In the genomic region with DNA sequence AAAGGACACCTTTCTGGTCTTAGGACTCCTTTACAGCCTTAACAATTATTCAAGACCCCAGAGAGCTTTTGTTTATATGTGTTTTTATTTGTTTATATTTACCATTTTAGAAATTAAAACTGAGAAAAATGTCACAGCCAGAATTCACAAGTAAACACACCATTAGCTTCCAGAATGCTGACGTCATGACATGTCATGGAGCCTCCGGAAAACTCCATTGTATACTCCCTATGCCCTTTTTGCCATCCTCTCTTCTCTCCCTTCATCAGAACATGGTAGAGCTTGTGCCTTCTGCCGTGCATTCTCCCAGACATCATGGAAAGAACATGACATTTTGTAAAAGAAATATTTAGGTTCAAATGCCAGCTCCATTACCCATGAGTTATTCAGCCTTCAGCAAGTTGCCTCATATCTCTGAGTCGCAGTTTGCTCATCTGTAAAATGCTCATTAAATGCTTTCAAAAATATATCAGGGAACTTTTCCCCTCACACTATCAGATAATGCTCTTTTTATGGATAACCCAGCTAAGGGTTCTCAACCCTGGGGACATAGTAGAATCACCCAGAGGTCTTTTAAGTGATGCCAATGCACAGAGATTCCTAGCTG, we compare ENCODE assay signal across 1 cellular context.
TF ChIP-seq lines count a peak whose summit lies in the region.

No MANE protein-coding gene starts in this region.

TF ChIP-seq in HepG2, 621 proteins besides CTCF, POLR2A, EP300 and RAD21 (continued from another document):
- TF ChIP-seq, protein P1, sequence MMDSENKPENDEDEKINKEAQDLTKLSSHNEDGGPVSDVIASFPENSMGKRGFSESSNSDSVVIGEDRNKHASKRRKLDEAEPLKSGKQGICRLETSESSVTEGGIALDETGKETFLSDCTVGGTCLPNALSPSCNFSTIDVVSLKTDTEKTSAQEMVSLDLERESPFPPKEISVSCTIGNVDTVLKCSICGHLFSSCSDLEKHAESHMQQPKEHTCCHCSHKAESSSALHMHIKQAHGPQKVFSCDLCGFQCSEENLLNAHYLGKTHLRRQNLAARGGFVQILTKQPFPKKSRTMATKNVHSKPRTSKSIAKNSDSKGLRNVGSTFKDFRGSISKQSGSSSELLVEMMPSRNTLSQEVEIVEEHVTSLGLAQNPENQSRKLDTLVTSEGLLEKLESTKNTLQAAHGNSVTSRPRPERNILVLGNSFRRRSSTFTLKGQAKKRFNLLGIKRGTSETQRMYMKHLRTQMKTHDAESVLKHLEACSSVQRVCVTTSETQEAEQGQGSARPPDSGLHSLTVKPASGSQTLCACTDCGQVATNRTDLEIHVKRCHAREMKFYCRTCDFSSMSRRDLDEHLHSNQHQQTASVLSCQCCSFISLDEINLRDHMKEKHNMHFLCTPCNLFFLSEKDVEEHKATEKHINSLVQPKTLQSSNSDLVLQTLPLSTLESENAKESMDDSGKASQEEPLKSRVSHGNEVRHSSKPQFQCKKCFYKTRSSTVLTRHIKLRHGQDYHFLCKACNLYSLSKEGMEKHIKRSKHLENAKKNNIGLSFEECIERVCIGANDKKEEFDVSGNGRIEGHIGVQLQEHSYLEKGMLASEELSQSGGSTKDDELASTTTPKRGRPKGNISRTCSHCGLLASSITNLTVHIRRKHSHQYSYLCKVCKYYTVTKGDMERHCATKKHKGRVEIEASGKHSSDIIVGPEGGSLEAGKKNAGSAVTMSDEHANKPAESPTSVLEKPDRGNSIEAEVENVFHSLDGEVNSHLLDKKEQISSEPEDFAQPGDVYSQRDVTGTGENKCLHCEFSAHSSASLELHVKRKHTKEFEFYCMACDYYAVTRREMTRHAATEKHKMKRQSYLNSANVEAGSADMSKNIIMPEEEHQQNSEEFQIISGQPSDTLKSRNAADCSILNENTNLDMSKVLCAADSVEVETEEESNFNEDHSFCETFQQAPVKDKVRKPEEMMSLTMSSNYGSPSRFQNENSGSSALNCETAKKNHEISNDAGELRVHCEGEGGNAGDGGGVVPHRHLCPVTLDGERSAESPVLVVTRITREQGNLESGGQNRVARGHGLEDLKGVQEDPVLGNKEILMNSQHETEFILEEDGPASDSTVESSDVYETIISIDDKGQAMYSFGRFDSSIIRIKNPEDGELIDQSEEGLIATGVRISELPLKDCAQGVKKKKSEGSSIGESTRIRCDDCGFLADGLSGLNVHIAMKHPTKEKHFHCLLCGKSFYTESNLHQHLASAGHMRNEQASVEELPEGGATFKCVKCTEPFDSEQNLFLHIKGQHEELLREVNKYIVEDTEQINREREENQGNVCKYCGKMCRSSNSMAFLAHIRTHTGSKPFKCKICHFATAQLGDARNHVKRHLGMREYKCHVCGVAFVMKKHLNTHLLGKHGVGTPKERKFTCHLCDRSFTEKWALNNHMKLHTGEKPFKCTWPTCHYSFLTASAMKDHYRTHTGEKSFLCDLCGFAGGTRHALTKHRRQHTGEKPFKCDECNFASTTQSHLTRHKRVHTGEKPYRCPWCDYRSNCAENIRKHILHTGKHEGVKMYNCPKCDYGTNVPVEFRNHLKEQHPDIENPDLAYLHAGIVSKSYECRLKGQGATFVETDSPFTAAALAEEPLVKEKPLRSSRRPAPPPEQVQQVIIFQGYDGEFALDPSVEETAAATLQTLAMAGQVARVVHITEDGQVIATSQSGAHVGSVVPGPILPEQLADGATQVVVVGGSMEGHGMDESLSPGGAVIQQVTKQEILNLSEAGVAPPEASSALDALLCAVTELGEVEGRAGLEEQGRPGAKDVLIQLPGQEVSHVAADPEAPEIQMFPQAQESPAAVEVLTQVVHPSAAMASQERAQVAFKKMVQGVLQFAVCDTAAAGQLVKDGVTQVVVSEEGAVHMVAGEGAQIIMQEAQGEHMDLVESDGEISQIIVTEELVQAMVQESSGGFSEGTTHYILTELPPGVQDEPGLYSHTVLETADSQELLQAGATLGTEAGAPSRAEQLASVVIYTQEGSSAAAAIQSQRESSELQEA (CRISPR knock-in tag; IDR thresholded peaks at IDR 0.05; ENCODE audit: not compliant biosample characterization) = no peak
- TF ChIP-seq, protein P2, sequence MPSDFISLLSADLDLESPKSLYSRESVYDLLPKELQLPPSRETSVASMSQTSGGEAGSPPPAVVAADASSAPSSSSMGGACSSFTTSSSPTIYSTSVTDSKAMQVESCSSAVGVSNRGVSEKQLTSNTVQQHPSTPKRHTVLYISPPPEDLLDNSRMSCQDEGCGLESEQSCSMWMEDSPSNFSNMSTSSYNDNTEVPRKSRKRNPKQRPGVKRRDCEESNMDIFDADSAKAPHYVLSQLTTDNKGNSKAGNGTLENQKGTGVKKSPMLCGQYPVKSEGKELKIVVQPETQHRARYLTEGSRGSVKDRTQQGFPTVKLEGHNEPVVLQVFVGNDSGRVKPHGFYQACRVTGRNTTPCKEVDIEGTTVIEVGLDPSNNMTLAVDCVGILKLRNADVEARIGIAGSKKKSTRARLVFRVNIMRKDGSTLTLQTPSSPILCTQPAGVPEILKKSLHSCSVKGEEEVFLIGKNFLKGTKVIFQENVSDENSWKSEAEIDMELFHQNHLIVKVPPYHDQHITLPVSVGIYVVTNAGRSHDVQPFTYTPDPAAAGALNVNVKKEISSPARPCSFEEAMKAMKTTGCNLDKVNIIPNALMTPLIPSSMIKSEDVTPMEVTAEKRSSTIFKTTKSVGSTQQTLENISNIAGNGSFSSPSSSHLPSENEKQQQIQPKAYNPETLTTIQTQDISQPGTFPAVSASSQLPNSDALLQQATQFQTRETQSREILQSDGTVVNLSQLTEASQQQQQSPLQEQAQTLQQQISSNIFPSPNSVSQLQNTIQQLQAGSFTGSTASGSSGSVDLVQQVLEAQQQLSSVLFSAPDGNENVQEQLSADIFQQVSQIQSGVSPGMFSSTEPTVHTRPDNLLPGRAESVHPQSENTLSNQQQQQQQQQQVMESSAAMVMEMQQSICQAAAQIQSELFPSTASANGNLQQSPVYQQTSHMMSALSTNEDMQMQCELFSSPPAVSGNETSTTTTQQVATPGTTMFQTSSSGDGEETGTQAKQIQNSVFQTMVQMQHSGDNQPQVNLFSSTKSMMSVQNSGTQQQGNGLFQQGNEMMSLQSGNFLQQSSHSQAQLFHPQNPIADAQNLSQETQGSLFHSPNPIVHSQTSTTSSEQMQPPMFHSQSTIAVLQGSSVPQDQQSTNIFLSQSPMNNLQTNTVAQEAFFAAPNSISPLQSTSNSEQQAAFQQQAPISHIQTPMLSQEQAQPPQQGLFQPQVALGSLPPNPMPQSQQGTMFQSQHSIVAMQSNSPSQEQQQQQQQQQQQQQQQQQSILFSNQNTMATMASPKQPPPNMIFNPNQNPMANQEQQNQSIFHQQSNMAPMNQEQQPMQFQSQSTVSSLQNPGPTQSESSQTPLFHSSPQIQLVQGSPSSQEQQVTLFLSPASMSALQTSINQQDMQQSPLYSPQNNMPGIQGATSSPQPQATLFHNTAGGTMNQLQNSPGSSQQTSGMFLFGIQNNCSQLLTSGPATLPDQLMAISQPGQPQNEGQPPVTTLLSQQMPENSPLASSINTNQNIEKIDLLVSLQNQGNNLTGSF (CRISPR knock-in tag; IDR thresholded peaks at IDR 0.05) = no peak
- TF ChIP-seq ATF7 (IDR thresholded peaks at IDR 0.05) (peak; percentile 70; the same call in 1 of the 2 replicates), ATF7 (CRISPR knock-in tag; IDR thresholded peaks at IDR 0.05) (no peak), ZSCAN21 (CRISPR knock-in tag; IDR thresholded peaks at IDR 0.05; ENCODE audit: borderline replicate concordance) (no peak), ZNF850 (CRISPR knock-in tag; conservative IDR thresholded peaks at IDR 0.05) (no peak), FOXO1 (CRISPR knock-in tag; IDR thresholded peaks at IDR 0.05) (no peak), HNF4G (IDR thresholded peaks at IDR 0.05; ENCODE audit: borderline replicate concordance, low read depth, low read length) (no peak), HNF4G (CRISPR knock-in tag; IDR thresholded peaks at IDR 0.05; ENCODE audit: borderline replicate concordance, low read depth) (no peak), DNMT3B (CRISPR knock-in tag; conservative IDR thresholded peaks at IDR 0.05) (no peak)
- TF ChIP-seq, protein P3, sequence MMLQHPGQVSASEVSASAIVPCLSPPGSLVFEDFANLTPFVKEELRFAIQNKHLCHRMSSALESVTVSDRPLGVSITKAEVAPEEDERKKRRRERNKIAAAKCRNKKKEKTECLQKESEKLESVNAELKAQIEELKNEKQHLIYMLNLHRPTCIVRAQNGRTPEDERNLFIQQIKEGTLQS (CRISPR knock-in tag; IDR thresholded peaks at IDR 0.05) = no peak
- TF ChIP-seq, protein P4, sequence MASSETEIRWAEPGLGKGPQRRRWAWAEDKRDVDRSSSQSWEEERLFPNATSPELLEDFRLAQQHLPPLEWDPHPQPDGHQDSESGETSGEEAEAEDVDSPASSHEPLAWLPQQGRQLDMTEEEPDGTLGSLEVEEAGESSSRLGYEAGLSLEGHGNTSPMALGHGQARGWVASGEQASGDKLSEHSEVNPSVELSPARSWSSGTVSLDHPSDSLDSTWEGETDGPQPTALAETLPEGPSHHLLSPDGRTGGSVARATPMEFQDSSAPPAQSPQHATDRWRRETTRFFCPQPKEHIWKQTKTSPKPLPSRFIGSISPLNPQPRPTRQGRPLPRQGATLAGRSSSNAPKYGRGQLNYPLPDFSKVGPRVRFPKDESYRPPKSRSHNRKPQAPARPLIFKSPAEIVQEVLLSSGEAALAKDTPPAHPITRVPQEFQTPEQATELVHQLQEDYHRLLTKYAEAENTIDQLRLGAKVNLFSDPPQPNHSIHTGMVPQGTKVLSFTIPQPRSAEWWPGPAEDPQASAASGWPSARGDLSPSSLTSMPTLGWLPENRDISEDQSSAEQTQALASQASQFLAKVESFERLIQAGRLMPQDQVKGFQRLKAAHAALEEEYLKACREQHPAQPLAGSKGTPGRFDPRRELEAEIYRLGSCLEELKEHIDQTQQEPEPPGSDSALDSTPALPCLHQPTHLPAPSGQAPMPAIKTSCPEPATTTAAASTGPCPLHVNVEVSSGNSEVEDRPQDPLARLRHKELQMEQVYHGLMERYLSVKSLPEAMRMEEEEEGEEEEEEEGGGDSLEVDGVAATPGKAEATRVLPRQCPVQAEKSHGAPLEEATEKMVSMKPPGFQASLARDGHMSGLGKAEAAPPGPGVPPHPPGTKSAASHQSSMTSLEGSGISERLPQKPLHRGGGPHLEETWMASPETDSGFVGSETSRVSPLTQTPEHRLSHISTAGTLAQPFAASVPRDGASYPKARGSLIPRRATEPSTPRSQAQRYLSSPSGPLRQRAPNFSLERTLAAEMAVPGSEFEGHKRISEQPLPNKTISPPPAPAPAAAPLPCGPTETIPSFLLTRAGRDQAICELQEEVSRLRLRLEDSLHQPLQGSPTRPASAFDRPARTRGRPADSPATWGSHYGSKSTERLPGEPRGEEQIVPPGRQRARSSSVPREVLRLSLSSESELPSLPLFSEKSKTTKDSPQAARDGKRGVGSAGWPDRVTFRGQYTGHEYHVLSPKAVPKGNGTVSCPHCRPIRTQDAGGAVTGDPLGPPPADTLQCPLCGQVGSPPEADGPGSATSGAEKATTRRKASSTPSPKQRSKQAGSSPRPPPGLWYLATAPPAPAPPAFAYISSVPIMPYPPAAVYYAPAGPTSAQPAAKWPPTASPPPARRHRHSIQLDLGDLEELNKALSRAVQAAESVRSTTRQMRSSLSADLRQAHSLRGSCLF (CRISPR knock-in tag; IDR thresholded peaks at IDR 0.05; ENCODE audit: borderline replicate concordance) = no peak
- TF ChIP-seq, protein P5, sequence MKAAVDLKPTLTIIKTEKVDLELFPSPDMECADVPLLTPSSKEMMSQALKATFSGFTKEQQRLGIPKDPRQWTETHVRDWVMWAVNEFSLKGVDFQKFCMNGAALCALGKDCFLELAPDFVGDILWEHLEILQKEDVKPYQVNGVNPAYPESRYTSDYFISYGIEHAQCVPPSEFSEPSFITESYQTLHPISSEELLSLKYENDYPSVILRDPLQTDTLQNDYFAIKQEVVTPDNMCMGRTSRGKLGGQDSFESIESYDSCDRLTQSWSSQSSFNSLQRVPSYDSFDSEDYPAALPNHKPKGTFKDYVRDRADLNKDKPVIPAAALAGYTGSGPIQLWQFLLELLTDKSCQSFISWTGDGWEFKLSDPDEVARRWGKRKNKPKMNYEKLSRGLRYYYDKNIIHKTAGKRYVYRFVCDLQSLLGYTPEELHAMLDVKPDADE (CRISPR knock-in tag; IDR thresholded peaks at IDR 0.05) = no peak
- TF ChIP-seq, protein P6, sequence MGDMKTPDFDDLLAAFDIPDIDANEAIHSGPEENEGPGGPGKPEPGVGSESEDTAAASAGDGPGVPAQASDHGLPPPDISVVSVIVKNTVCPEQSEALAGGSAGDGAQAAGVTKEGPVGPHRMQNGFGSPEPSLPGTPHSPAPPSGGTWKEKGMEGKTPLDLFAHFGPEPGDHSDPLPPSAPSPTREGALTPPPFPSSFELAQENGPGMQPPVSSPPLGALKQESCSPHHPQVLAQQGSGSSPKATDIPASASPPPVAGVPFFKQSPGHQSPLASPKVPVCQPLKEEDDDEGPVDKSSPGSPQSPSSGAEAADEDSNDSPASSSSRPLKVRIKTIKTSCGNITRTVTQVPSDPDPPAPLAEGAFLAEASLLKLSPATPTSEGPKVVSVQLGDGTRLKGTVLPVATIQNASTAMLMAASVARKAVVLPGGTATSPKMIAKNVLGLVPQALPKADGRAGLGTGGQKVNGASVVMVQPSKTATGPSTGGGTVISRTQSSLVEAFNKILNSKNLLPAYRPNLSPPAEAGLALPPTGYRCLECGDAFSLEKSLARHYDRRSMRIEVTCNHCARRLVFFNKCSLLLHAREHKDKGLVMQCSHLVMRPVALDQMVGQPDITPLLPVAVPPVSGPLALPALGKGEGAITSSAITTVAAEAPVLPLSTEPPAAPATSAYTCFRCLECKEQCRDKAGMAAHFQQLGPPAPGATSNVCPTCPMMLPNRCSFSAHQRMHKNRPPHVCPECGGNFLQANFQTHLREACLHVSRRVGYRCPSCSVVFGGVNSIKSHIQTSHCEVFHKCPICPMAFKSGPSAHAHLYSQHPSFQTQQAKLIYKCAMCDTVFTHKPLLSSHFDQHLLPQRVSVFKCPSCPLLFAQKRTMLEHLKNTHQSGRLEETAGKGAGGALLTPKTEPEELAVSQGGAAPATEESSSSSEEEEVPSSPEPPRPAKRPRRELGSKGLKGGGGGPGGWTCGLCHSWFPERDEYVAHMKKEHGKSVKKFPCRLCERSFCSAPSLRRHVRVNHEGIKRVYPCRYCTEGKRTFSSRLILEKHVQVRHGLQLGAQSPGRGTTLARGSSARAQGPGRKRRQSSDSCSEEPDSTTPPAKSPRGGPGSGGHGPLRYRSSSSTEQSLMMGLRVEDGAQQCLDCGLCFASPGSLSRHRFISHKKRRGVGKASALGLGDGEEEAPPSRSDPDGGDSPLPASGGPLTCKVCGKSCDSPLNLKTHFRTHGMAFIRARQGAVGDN (CRISPR knock-in tag; IDR thresholded peaks at IDR 0.05) = no peak
